8 cellular contexts compared by ENCODE assay signal in the genomic region with DNA sequence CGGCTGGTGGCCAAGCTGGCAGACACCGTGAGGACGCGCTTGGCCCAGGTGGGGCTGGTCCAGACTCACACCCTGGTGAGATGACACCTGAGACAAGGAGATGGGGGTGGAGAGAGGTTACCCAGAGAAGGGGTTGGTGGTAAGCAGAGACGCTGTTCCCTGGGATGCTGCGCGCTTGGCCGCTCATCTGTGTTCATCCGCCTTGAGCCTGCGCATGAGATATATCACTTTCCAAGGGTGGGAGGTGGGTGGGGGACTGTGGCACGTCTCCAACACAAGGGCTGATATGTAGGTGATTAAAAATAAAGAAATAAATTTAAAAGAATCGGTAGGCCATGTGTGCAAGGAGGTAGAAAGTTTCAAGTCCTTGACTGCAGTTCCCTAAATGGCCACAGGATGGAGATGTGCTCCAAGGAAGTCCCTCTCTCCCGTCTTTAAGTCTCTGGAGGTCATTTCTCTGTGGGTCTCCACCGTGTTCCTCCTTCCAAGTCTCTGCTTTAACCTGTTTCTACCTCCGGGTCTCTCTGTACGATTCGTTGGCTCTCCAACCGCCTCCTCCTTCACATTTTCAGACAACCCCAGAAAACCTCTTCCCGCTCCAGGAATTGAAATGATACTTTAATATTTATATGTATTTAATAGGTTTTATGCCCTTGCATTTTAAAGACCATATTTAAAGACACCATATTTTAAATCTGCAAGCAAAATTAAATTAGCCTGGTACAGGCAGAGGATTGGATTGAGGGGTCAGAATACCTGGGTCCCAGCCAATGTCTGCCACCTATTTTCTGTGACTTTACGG. TPM values are rescaled to one million over a fixed set of nuclear protein-coding genes. Genes with fewer than 3 reads are reported as not detected.
A peak's percentile ranks its signal among the peaks of the same experiment; 100 is the strongest.
DNase-seq lines count a peak whose midpoint lies in the region; ATAC-seq lines count a peak whose summit lies in the region.

No MANE protein-coding gene starts in this region.

- no peaks in the 10 kb centered on the region for H3K27me3 Mint-ChIP-seq in activated naive CD4-positive, alpha-beta T cell treated with anti-CD3 and anti-CD28 coated beads for 36 hours (ENCODE audit: low read depth)

- no peak overlapping the region for H3K27ac Mint-ChIP-seq in activated naive CD4-positive, alpha-beta T cell treated with anti-CD3 and anti-CD28 coated beads for 36 hours

- H3K4me1 Mint-ChIP-seq in activated naive CD4-positive, alpha-beta T cell treated with anti-CD3 and anti-CD28 coated beads for 36 hours (ENCODE audit: low read depth), result peaks cover 27% of the 10 kb centered on the region

- no peaks in the 10 kb centered on the region for H3K9me3 Mint-ChIP-seq in activated naive CD4-positive, alpha-beta T cell treated with anti-CD3 and anti-CD28 coated beads for 36 hours

- in situ Hi-C loops in G401 (cut with HindIII; ENCODE audit: low sequenced_read_pairs), result no loop called here

- CTCF ChIA-PET in activated naive CD4-positive, alpha-beta T cell treated with anti-CD3 and anti-CD28 coated beads for 36 hours (lab: Charles Lee), result interaction anchor here (0.7 to 2.1 kb wide), 2 partner anchors 20 to 197 kb away, joined by 3 to 9 read pairs; no protein-coding TSS in a partner anchor

- intact Hi-C loops in activated naive CD4-positive, alpha-beta T cell treated with anti-CD3 and anti-CD28 coated beads for 36 hours (cut with micrococcal nuclease), result loop anchor here (1.0 to 2.0 kb wide), 4 partner anchors 17 to 128 kb away; a partner anchor contains a TSS
- intact Hi-C loops in posterior cingulate gyrus (cut with DNase I), result loop anchor here (2.0 kb wide), 2 partner anchors 23 to 73 kb away; no protein-coding TSS in a partner anchor

- DNase-seq in G401 (ENCODE audit: low spot score) (peak; percentile 91), NCI-H1048 (lab: John Stamatoyannopoulos, UW) (peak; percentile 50), SK-N-DZ (ENCODE audit: low spot score) (peak; percentile 86), glomerular visceral epithelial cell (ENCODE audit: extremely low spot score) (peak; percentile 85), posterior cingulate gyrus (peak in 6 of 10 donors; percentile 50 to 76 (median 70))
- peak; percentile 92 for DNase-seq in activated naive CD4-positive, alpha-beta T cell treated with anti-CD3 and anti-CD28 coated beads for 36 hours

- no peak overlapping the region for H3K4me3 Mint-ChIP-seq in activated naive CD4-positive, alpha-beta T cell treated with anti-CD3 and anti-CD28 coated beads for 36 hours

- ATAC-seq in GM21528 (IDR thresholded peaks at IDR 0.05; ENCODE audit: low FRiP score, unreplicated experiment), result no peak
- no peak for ATAC-seq in GM18498 (IDR thresholded peaks at IDR 0.05; ENCODE audit: unreplicated experiment)

- H3K36me3 Mint-ChIP-seq in activated naive CD4-positive, alpha-beta T cell treated with anti-CD3 and anti-CD28 coated beads for 36 hours (ENCODE audit: low read depth), result peaks cover 1% of the 10 kb centered on the region

RNA-seq across cellular contexts. Expression of a gene that starts 4.5 kb away (rescaled TPM):
- not detected in 2 replicates for total RNA-seq in G401 (2014; rRNA removed; shearing (Covaris generic))
- polyA plus RNA-seq in SK-N-DZ (2014; cell fraction: cytosol; rRNA removed), result 0.44 TPM in 1 of 2 replicates, not detected in the other
- polyA plus RNA-seq in SK-N-DZ (2014; cell fraction: nucleus; rRNA removed), result 0.15 and 0.95 TPM in 2 replicates
- 1 to 10 TPM; 3.1 to 3.9 TPM for total RNA-seq in activated naive CD4-positive, alpha-beta T cell treated with anti-CD3 and anti-CD28 coated beads for 36 hours

RNA-seq across cellular contexts. Expression of a gene that starts 7.6 kb away (rescaled TPM):
- total RNA-seq in G401 (2014; rRNA removed; shearing (Covaris generic)), result 103 and 112 TPM in 2 replicates
- polyA plus RNA-seq in SK-N-DZ (2014; cell fraction: cytosol; rRNA removed), result 86.4 and 99.9 TPM in 2 replicates
- 46.6 and 66.0 TPM in 2 replicates for polyA plus RNA-seq in SK-N-DZ (2014; cell fraction: nucleus; rRNA removed)
- total RNA-seq in activated naive CD4-positive, alpha-beta T cell treated with anti-CD3 and anti-CD28 coated beads for 36 hours, result 10 to 100 TPM; 77.4 to 84.6 TPM

RNA-seq across cellular contexts. Expression of a gene that starts 11.7 kb away (rescaled TPM):
- 13.4 and 16.9 TPM in 2 replicates for total RNA-seq in G401 (2014; rRNA removed; shearing (Covaris generic))
- polyA plus RNA-seq in SK-N-DZ (2014; cell fraction: cytosol; rRNA removed), result 21.6 and 24.0 TPM in 2 replicates
- polyA plus RNA-seq in SK-N-DZ (2014; cell fraction: nucleus; rRNA removed), result 110 and 166 TPM in 2 replicates
- 10 to 100 TPM in 1 of 2 experiments, 1 to 10 TPM in 1; 9.4 to 10.6 TPM for total RNA-seq in activated naive CD4-positive, alpha-beta T cell treated with anti-CD3 and anti-CD28 coated beads for 36 hours

RNA-seq across cellular contexts. Expression of a gene that starts 17.3 kb away (rescaled TPM):
- total RNA-seq in G401 (2014; rRNA removed; shearing (Covaris generic)), result 13.7 and 25.4 TPM in 2 replicates
- polyA plus RNA-seq in SK-N-DZ (2014; cell fraction: cytosol; rRNA removed), result 23.0 and 26.2 TPM in 2 replicates
- 37.6 and 44.8 TPM in 2 replicates for polyA plus RNA-seq in SK-N-DZ (2014; cell fraction: nucleus; rRNA removed)
- total RNA-seq in activated naive CD4-positive, alpha-beta T cell treated with anti-CD3 and anti-CD28 coated beads for 36 hours, result 10 to 100 TPM; 37.5 to 38.3 TPM

RNA-seq across cellular contexts. Expression of a gene that starts 35.2 kb away (rescaled TPM):
- total RNA-seq in G401 (2014; rRNA removed; shearing (Covaris generic)), result 0.25 and 0.44 TPM in 2 replicates
- not detected in 2 replicates for polyA plus RNA-seq in SK-N-DZ (2014; cell fraction: cytosol; rRNA removed)
- 1.5 and 2.5 TPM in 2 replicates for polyA plus RNA-seq in SK-N-DZ (2014; cell fraction: nucleus; rRNA removed)
- total RNA-seq in activated naive CD4-positive, alpha-beta T cell treated with anti-CD3 and anti-CD28 coated beads for 36 hours, result under 1 TPM; 0.40 to 0.55 TPM
